26 cellular contexts compared by ENCODE assay signal in genomic region chr11:30729187-30729713, GRCh38.
"Had no signal": no experiment of that assay in that cellular context is flagged by ENCODE, and none has a peak within 500 bp of the region (broad histone marks: within the 10 kb centered on the region; RNA-seq: fewer than 3 reads in every experiment).

No MANE protein-coding gene starts in this region.

- ATAC-seq: left cardiac atrium; left lung; naive thymus-derived CD4-positive, alpha-beta T cell; sciatic nerve; stimulated activated naive CD8-positive, alpha-beta T cell treated with anti-CD3 and anti-CD28 coated beads, Interleukin-15, amount 100 ng/mL, for 72 hours had no signal

- H3K4me2 ChIP-seq: neural progenitor cell, smooth muscle cell had no signal

- H3K27me3 ChIP-seq: colonic mucosa, esophagus squamous epithelium, left lung, neural progenitor cell, right atrium auricular region, thyroid gland, vagina had no signal

- H3K27ac ChIP-seq: colonic mucosa, esophagus squamous epithelium, left lung, neural progenitor cell, prostate gland, right atrium auricular region, thyroid gland, vagina had no signal

- H3K36me3 ChIP-seq: colonic mucosa, esophagus squamous epithelium, left lung, neural progenitor cell, prostate gland, right atrium auricular region, thyroid gland, vagina had no signal

- DNase-seq: colonic mucosa; effector memory CD4-positive, alpha-beta T cell; erythroblast; esophagus squamous epithelium; head of caudate nucleus; left cardiac atrium; left lung; mesenchymal stem cell; midbrain; naive thymus-derived CD4-positive, alpha-beta T cell; stimulated activated CD4-positive, alpha-beta T cell treated with anti-CD3 and anti-CD28 coated beads, Interleukin-12 subunit alpha, Interleukin-12 subunit beta, amount 100 ng/mL, for 4 hours; stimulated activated CD4-positive, alpha-beta T cell treated with anti-CD3 and anti-CD28 coated beads, Interleukin-1b, Interleukin-23, amount 100 ng/mL, for 48 hours; stimulated activated CD4-positive, alpha-beta T cell treated with anti-CD3 and anti-CD28 coated beads, Interleukin-4, amount 100 ng/mL, for 1 hour; stimulated activated CD8-positive, alpha-beta memory T cell treated with anti-CD3 and anti-CD28 coated beads, Interleukin-4, amount 100 ng/mL, for 48 hours; stimulated activated naive CD4-positive, alpha-beta T cell; stimulated activated naive CD8-positive, alpha-beta T cell treated with anti-CD3 and anti-CD28 coated beads, Interleukin-15, amount 100 ng/mL, for 72 hours; thyroid gland; trophoblast cell had no signal

- H3K4me3 ChIP-seq: colonic mucosa, esophagus squamous epithelium, left lung, neural progenitor cell, prostate gland, right atrium auricular region, smooth muscle cell, thyroid gland, vagina had no signal

- H3K9ac ChIP-seq: neural progenitor cell had no signal

- H3K9me3 ChIP-seq: colonic mucosa, esophagus squamous epithelium, left lung, prostate gland, right atrium auricular region, thyroid gland, vagina had no signal

- H3K4me1 ChIP-seq: colonic mucosa, esophagus squamous epithelium, left lung, prostate gland, right atrium auricular region, thyroid gland, vagina had no signal

- FAIRE-seq: frontal cortex, keratinocyte had no signal
